ENCODE assay signal across 8 cellular contexts in the genomic region with DNA sequence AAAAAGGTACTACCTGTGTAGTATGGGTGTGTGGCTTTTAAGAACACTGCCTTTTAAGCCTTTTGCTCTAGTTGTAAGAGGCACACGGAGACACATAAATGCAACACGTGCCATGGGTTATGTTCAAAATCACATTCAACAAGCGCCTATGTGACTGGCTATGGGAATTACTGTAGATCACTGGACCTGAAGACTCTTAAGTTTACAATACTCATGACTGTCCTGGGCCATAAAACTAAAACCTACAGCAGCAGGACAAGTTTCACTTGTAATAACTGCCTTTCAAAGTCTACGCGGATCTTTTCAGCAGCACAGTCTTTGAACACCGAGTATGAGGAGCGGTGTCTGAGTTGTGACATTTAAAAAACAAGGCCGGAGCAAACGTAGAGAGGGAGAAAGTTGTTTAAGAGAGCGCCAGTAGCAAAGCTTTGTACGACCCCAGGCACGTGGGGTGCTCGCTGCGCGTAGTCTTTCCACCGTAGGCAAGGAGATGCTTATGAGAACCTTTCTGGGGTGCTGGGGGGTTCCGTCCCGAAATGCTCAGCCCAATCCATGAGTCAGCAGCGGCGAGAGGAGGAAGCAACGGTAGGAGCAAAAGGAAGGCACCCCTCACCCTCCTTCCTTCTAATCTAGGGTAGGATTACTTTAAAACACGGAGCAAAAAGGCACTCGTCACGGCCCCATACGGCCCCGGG. TPM values are rescaled to one million over a fixed set of nuclear protein-coding genes. Genes with fewer than 3 reads are reported as not detected.
DNase-seq lines count a peak whose midpoint lies in the region; ATAC-seq and TF ChIP-seq lines count a peak whose summit lies in the region.

No MANE protein-coding gene starts in this region.

- peaks cover 22% of the 10 kb centered on the region for H3K36me3 ChIP-seq in CD4-positive, alpha-beta memory T cell (ENCODE audit: insufficient read depth, low read length)
- H3K36me3 ChIP-seq in HUES48 (ENCODE audit: control insufficient read depth, insufficient read depth, low read length) (peaks cover 33% of the 10 kb centered on the region), muscle layer of colon (ENCODE audit: insufficient read depth, low read length) (peaks cover 15% of the 10 kb centered on the region)
- H3K36me3 ChIP-seq in effector memory CD4-positive, alpha-beta T cell (ENCODE audit: control insufficient read depth, insufficient read depth, low read length) = peaks cover 17% of the 10 kb centered on the region

- H3K9me3 ChIP-seq in CD4-positive, alpha-beta memory T cell (ENCODE audit: control insufficient read depth in 1 of 2, low read length in 2 of 2) = no peaks in the 10 kb centered on the region
- no peaks in the 10 kb centered on the region for H3K9me3 ChIP-seq in HUES48 (ENCODE audit: control insufficient read depth, insufficient read depth, low read length)
- no peaks in the 10 kb centered on the region for H3K9me3 ChIP-seq in effector memory CD4-positive, alpha-beta T cell (ENCODE audit: control insufficient read depth, low read length)
- no peaks in the 10 kb centered on the region for H3K9me3 ChIP-seq in muscle layer of colon (ENCODE audit: low read length)

- H3K9ac ChIP-seq in HUES48 (ENCODE audit: low read depth, low read length) = peak overlapping the region; percentile 89
- peak overlapping the region; percentile 84 for H3K9ac ChIP-seq in muscle layer of colon (ENCODE audit: low read length)

- H3K4me3 ChIP-seq in CD4-positive, alpha-beta memory T cell (ENCODE audit: low read length in 2 of 2) = peak overlapping the region; percentile 70
- H3K4me3 ChIP-seq in HUES48 (ENCODE audit: low read depth, low read length) = peak overlapping the region; percentile 85
- peak overlapping the region; percentile 99 for H3K4me3 ChIP-seq in effector memory CD4-positive, alpha-beta T cell (ENCODE audit: insufficient read depth, low read depth, low read length, poor library complexity, severe bottlenecking)
- H3K4me3 ChIP-seq in muscle layer of colon (ENCODE audit: low read depth in 1 of 2, low read length in 2 of 2) = peak overlapping the region; percentile 90 to 91

- H3K36me3 Mint-ChIP-seq in CD4-positive, alpha-beta memory T cell = peaks cover 27 to 55% of the 10 kb centered on the region in 2 donors
- peaks cover 46% of the 10 kb centered on the region for H3K36me3 Mint-ChIP-seq in activated B cell treated with CpG ODN at 0.5 μM for 24 hours (ENCODE audit: low read depth)

- H3K27ac ChIP-seq in CD4-positive, alpha-beta memory T cell (ENCODE audit: low read depth, low read length) = peak overlapping the region; percentile 82
- peak overlapping the region; percentile 82 for H3K27ac ChIP-seq in HUES48 (ENCODE audit: low read depth, low read length)
- peak overlapping the region; percentile 90 for H3K27ac ChIP-seq in effector memory CD4-positive, alpha-beta T cell (ENCODE audit: insufficient read depth, low read length, poor library complexity, severe bottlenecking)
- H3K27ac ChIP-seq in muscle layer of colon (ENCODE audit: low read depth, low read length) = peak overlapping the region; percentile 98

- H3K4me1 Mint-ChIP-seq in CD4-positive, alpha-beta memory T cell = peaks cover 37 to 82% (median 64%) of the 10 kb centered on the region in 4 donors
- H3K4me1 Mint-ChIP-seq in activated B cell treated with CpG ODN at 0.5 μM for 24 hours = peaks cover 54% of the 10 kb centered on the region

- POLR2A ChIA-PET in CD4-positive, alpha-beta memory T cell (lab: Charles Lee; ENCODE audit: partially characterized antibody) = interaction anchor here (0.9 to 1.7 kb wide), 8 partner anchors 15 to 63 kb away, joined by 3 to 5 read pairs (median 3); no protein-coding TSS in a partner anchor
- POLR2A ChIA-PET in activated B cell treated with CpG ODN at 0.5 μM for 24 hours (lab: Charles Lee) = interaction anchor here (0.7 to 1.3 kb wide), 2 partner anchors 21 to 38 kb away, joined by 3 to 4 read pairs; no protein-coding TSS in a partner anchor

- CTCF ChIA-PET in CD4-positive, alpha-beta memory T cell (lab: Charles Lee; ENCODE audit: partially characterized antibody) = interaction anchor here (1.0 kb wide), 1 partner anchor 40 kb away, joined by 3 read pairs; no protein-coding TSS in a partner anchor
- CTCF ChIA-PET in activated B cell treated with CpG ODN at 0.5 μM for 24 hours (lab: Charles Lee) = interaction anchor here (0.6 kb wide), 1 partner anchor 101 kb away, joined by 3 read pairs; no protein-coding TSS in a partner anchor

- no peaks in the 10 kb centered on the region for H3K27me3 ChIP-seq in CD4-positive, alpha-beta memory T cell (ENCODE audit: insufficient read depth, low read length)
- H3K27me3 ChIP-seq in HUES48 (ENCODE audit: control insufficient read depth, insufficient read depth, low read length) (no peaks in the 10 kb centered on the region), muscle layer of colon (ENCODE audit: control insufficient read depth in 1 of 2, insufficient read depth in 2 of 2, low read length in 2 of 2) (no peaks in the 10 kb centered on the region)
- H3K27me3 ChIP-seq in effector memory CD4-positive, alpha-beta T cell (replicated peaks; ENCODE audit: control insufficient read depth, insufficient read depth, low read length, poor library complexity, severe bottlenecking) = no peaks in the 10 kb centered on the region

- peak overlapping the region; percentile 96 to 99 (median 98) for H3K27ac Mint-ChIP-seq in CD4-positive, alpha-beta memory T cell
- peak overlapping the region; percentile 94 for H3K27ac Mint-ChIP-seq in activated B cell treated with CpG ODN at 0.5 μM for 24 hours

- no peaks in the 10 kb centered on the region for H3K27me3 Mint-ChIP-seq in CD4-positive, alpha-beta memory T cell
- no peaks in the 10 kb centered on the region for H3K27me3 Mint-ChIP-seq in activated B cell treated with CpG ODN at 0.5 μM for 24 hours

- DNase-seq in CD4-positive, alpha-beta memory T cell = peak in 3 of 5 donors; percentile 31 to 59 (median 32)
- no peak for DNase-seq in activated B cell treated with CpG ODN at 0.5 μM for 24 hours
- DNase-seq in effector memory CD4-positive, alpha-beta T cell = peak; percentile 9 to 13 (median 10)
- peak; percentile 20 for DNase-seq in stromal cell of bone marrow (ENCODE audit: low read depth)
- DNase-seq in retina = no peak

- TF ChIP-seq CTCF in activated B cell treated with CpG ODN at 0.5 μM for 24 hours (IDR thresholded peaks at IDR 0.05) = no peak

- intact Hi-C loops in CD4-positive, alpha-beta memory T cell (cut with micrococcal nuclease) = loop anchor here (1.0 to 2.0 kb wide), 3 partner anchors 64 to 1669 kb away; partner anchors contain the start of gene FBXL13
- intact Hi-C loops in activated B cell treated with CpG ODN at 0.5 μM for 24 hours (cut with micrococcal nuclease) = loop anchor here (1.0 to 10.0 kb wide), 4 partner anchors 47 to 595 kb away; partner anchors contain the start of genes ARMC10, FAM185A, FBXL13 and NAPEPLD

- ATAC-seq in GM19372 (IDR thresholded peaks at IDR 0.05; ENCODE audit: low read depth, unreplicated experiment) (peak; percentile 6), activated B cell treated with CpG ODN at 0.5 μM for 24 hours (ENCODE audit: low read depth) (peak; percentile 7)

- H3K9me3 Mint-ChIP-seq in CD4-positive, alpha-beta memory T cell = peaks cover 0 to 1% (median 0%) of the 10 kb centered on the region in 8 donors
- H3K9me3 Mint-ChIP-seq in activated B cell treated with CpG ODN at 0.5 μM for 24 hours = no peaks in the 10 kb centered on the region

- H3K4me3 Mint-ChIP-seq in CD4-positive, alpha-beta memory T cell = peak overlapping the region; percentile 98 to 100 (median 99)
- peak overlapping the region; percentile 99 for H3K4me3 Mint-ChIP-seq in activated B cell treated with CpG ODN at 0.5 μM for 24 hours

- H3K4me1 ChIP-seq in CD4-positive, alpha-beta memory T cell (ENCODE audit: insufficient read depth, low read length) = peaks cover 56% of the 10 kb centered on the region
- H3K4me1 ChIP-seq in HUES48 (ENCODE audit: control insufficient read depth, insufficient read depth, low read length) (peaks cover 11% of the 10 kb centered on the region; the same call in 1 of the 2 replicates), muscle layer of colon (ENCODE audit: insufficient read depth, low read length) (peaks cover 20% of the 10 kb centered on the region)
- peaks cover 19% of the 10 kb centered on the region for H3K4me1 ChIP-seq in effector memory CD4-positive, alpha-beta T cell (ENCODE audit: control insufficient read depth, insufficient read depth, low read length, poor library complexity, severe bottlenecking)

RNA-seq across cellular contexts. Expression of gene DNAJC2, which starts 0.7 kb away (rescaled TPM):
- 10 to 100 TPM; 36.0 to 40.5 TPM for total RNA-seq in CD4-positive, alpha-beta memory T cell
- 10 to 100 TPM; 10.6 to 26.5 TPM for polyA plus RNA-seq in CD4-positive, alpha-beta memory T cell
- total RNA-seq in activated B cell treated with CpG ODN at 0.5 μM for 24 hours = 45.8 and 49.0 TPM in 2 replicates

RNA-seq across cellular contexts. Expression of gene PSMC2, which starts 3.5 kb away (rescaled TPM):
- 10 to 100 TPM; 68.2 to 69.3 TPM for total RNA-seq in CD4-positive, alpha-beta memory T cell
- 100 to 1,000 TPM; 133 to 169 TPM for polyA plus RNA-seq in CD4-positive, alpha-beta memory T cell
- total RNA-seq in activated B cell treated with CpG ODN at 0.5 μM for 24 hours = 94.3 and 94.8 TPM in 2 replicates

RNA-seq across cellular contexts. Expression of gene PMPCB, which starts 46.7 kb away (rescaled TPM):
- 10 to 100 TPM; 72.7 to 76.2 TPM for total RNA-seq in CD4-positive, alpha-beta memory T cell
- polyA plus RNA-seq in CD4-positive, alpha-beta memory T cell = 10 to 100 TPM; 71.2 to 86.1 TPM
- 76.9 and 80.8 TPM in 2 replicates for total RNA-seq in activated B cell treated with CpG ODN at 0.5 μM for 24 hours

Comparison
In these comparisons a context has a peak if more than half of its experiments do, and no peak if none do; other contexts are left out.
1. DNase-seq: peak in CD4-positive, alpha-beta memory T cell (3 of 5), effector memory CD4-positive, alpha-beta T cell (3 of 3) and stromal cell of bone marrow (single experiment); none in activated B cell treated with CpG ODN at 0.5 μM for 24 hours (single experiment) and retina (single experiment).
2. Peak in every context shown above with its lines, with median percentiles within 50 percentile points of each other: H3K27ac ChIP-seq and H3K4me3 ChIP-seq.